In genomic region chr14:99821519-99822165, GRCh38 we compare ENCODE assay signal across 8 cellular contexts. TPM values are rescaled to one million over a fixed set of nuclear protein-coding genes. Genes with fewer than 3 reads are reported as not detected.
A peak's percentile ranks its signal among the peaks of the same experiment; 100 is the strongest.
DNase-seq lines count a peak whose midpoint lies in the region; ATAC-seq and TF ChIP-seq lines count a peak whose summit lies in the region.

No MANE protein-coding gene starts in this region.

- CTCF ChIA-PET in SK-N-SH (lab: Yijun Ruan, JAX): interaction anchor here (0.6 to 1.9 kb wide), 4 partner anchors 10 to 64 kb away, joined by 3 to 5 read pairs (median 3); no protein-coding TSS in a partner anchor

- no peaks in the 10 kb centered on the region; the same call in 1 of the 2 replicates for H3K79me2 ChIP-seq in SK-N-SH (ENCODE audit: insufficient read depth)

- no peak overlapping the region for H2BK15ac ChIP-seq in neuronal stem cell (ENCODE audit: low read length)

- no peak overlapping the region for H2BK120ac ChIP-seq in neuronal stem cell (ENCODE audit: low read depth, low read length)

- POLR2A ChIA-PET in SK-N-SH (lab: Yijun Ruan, JAX): no interaction called here

- 59% methylated on average over 7 of the region's 7 CpGs for WGBS in SK-N-SH (ENCODE audit: low lambda C conversion rate)
- WGBS in right lobe of liver (ENCODE audit: insufficient coverage, low coverage, low lambda C conversion rate, missing lambda C conversion rate): 49% methylated on average over 7 of the region's 7 CpGs
- WGBS in neuronal stem cell (ENCODE audit: extremely low coverage in 2 of 2, insufficient read length in 2 of 2, insufficient replicate concordance in 1 of 2), 2 donors: no CpG with 5 or more reads among the region's 7 CpGs

- H3K14ac ChIP-seq in neuronal stem cell (ENCODE audit: low read length): no peak overlapping the region

- H3K27ac ChIP-seq in BLaER1 (no peak overlapping the region), SK-N-SH (ENCODE audit: low read depth in 2 of 2, low read length in 1 of 2) (no peak overlapping the region), right lobe of liver (no peak overlapping the region), neuronal stem cell (replicated peaks; ENCODE audit: low read length) (no peak overlapping the region)

- H3K27me3 ChIP-seq in BLaER1 (peaks cover 47% of the 10 kb centered on the region), SK-N-SH (ENCODE audit: insufficient read depth) (no peaks in the 10 kb centered on the region), right lobe of liver (no peaks in the 10 kb centered on the region), neuronal stem cell (ENCODE audit: control insufficient read depth in 3 of 3, insufficient read depth in 3 of 3, low read depth in 1 of 3, low read length in 3 of 3) (no peaks in the 10 kb centered on the region)

- H2BK12ac ChIP-seq in neuronal stem cell (ENCODE audit: low read length): no peak overlapping the region

- no peak overlapping the region for H3K4ac ChIP-seq in neuronal stem cell (ENCODE audit: low read length)

- no peak overlapping the region for H2AFZ ChIP-seq in SK-N-SH (ENCODE audit: low read depth)
- H2AFZ ChIP-seq in neuronal stem cell (ENCODE audit: low read length): no peak overlapping the region

- no peak for TF ChIP-seq CTCF in SK-N-SH (IDR thresholded peaks at IDR 0.05)
- TF ChIP-seq CTCF in right lobe of liver (IDR thresholded peaks at IDR 0.05): no peak

- H2BK5ac ChIP-seq in neuronal stem cell (ENCODE audit: low read length): no peak overlapping the region

- TF ChIP-seq POLR2A in right lobe of liver (IDR thresholded peaks at IDR 0.05): no peak

- H4K20me1 ChIP-seq in BLaER1: peaks cover 8% of the 10 kb centered on the region; the same call in 1 of the 2 replicates
- peaks cover 51% of the 10 kb centered on the region for H4K20me1 ChIP-seq in SK-N-SH (ENCODE audit: insufficient read depth)

- peaks cover 9% of the 10 kb centered on the region for H3K79me1 ChIP-seq in neuronal stem cell (ENCODE audit: low read depth, low read length)

- H3K9ac ChIP-seq in BLaER1 (no peak overlapping the region), SK-N-SH (no peak overlapping the region), neuronal stem cell (ENCODE audit: low read depth, low read length, poor library complexity) (no peak overlapping the region)

- H3K4me3 ChIP-seq in BLaER1 (no peak overlapping the region), SK-N-SH (ENCODE audit: low read depth in 2 of 2, low read length in 1 of 2) (no peak overlapping the region), right lobe of liver (no peak overlapping the region), neuronal stem cell (ENCODE audit: low read length in 2 of 2) (no peak overlapping the region)

- no peak overlapping the region for H2AK5ac ChIP-seq in neuronal stem cell (ENCODE audit: low read depth, low read length)

- H4K91ac ChIP-seq in neuronal stem cell (ENCODE audit: low read depth, low read length, poor library complexity): no peak overlapping the region

- intact Hi-C loops in right lobe of liver (cut with DNase I): no loop called here

- no peaks in the 10 kb centered on the region for H3K9me2 ChIP-seq in SK-N-SH

- H3F3A ChIP-seq in SK-N-SH (replicated peaks; ENCODE audit: insufficient read depth): no peaks in the 10 kb centered on the region

- ATAC-seq in right lobe of liver (no peak), GM19463 (IDR thresholded peaks at IDR 0.05; ENCODE audit: unreplicated experiment) (no peak), HG03565 (IDR thresholded peaks at IDR 0.05; ENCODE audit: unreplicated experiment) (no peak)

- peak overlapping the region; percentile 39 for H3K4me2 ChIP-seq in BLaER1
- no peak overlapping the region for H3K4me2 ChIP-seq in SK-N-SH
- no peak overlapping the region for H3K4me2 ChIP-seq in neuronal stem cell (ENCODE audit: insufficient read depth, low read length, poor library complexity, severe bottlenecking)

- no peak overlapping the region for H4K8ac ChIP-seq in neuronal stem cell (ENCODE audit: low read depth, low read length)

- no peaks in the 10 kb centered on the region for H3K36me3 ChIP-seq in BLaER1
- H3K36me3 ChIP-seq in SK-N-SH (replicated peaks in 1 of 2; ENCODE audit: control insufficient read depth in 1 of 2, insufficient read depth in 2 of 2, low read length in 1 of 2): no peaks in the 10 kb centered on the region
- no peaks in the 10 kb centered on the region for H3K36me3 ChIP-seq in right lobe of liver
- H3K36me3 ChIP-seq in neuronal stem cell (replicated peaks in 1 of 2; ENCODE audit: control insufficient read depth in 2 of 2, insufficient read depth in 2 of 2, low read length in 2 of 2): no peaks in the 10 kb centered on the region

- DNase-seq in HuH-7 (ENCODE audit: low spot score): peak; percentile 30
- DNase-seq in SK-N-SH: peak; percentile 41
- DNase-seq in iris pigment epithelial cell (ENCODE audit: low read depth): peak; percentile 84
- DNase-seq in right lobe of liver: no peak
- DNase-seq in neuronal stem cell (ENCODE audit: low spot score): no peak

- H3K4me1 ChIP-seq in BLaER1: peaks cover 18% of the 10 kb centered on the region
- peaks cover 0 to 13% of the 10 kb centered on the region in 2 experiments; a peak in 1 of 4 replicates for H3K4me1 ChIP-seq in SK-N-SH (ENCODE audit: control insufficient read depth in 1 of 2, insufficient read depth in 2 of 2, low read depth in 1 of 2, low read length in 1 of 2)
- no peaks in the 10 kb centered on the region for H3K4me1 ChIP-seq in right lobe of liver
- H3K4me1 ChIP-seq in neuronal stem cell (ENCODE audit: control insufficient read depth in 2 of 2, insufficient read depth in 1 of 2, low read depth in 1 of 2, low read length in 2 of 2): peaks cover 5 to 6% of the 10 kb centered on the region in 2 donors

- no peak overlapping the region for H3K18ac ChIP-seq in neuronal stem cell (ENCODE audit: low read length)

- H3K9me3 ChIP-seq in BLaER1 (no peaks in the 10 kb centered on the region), SK-N-SH (no peaks in the 10 kb centered on the region), right lobe of liver (no peaks in the 10 kb centered on the region), neuronal stem cell (replicated peaks in 1 of 2; ENCODE audit: control insufficient read depth in 2 of 2, insufficient read depth in 1 of 2, low read depth in 1 of 2, low read length in 2 of 2) (no peaks in the 10 kb centered on the region)

- no peak overlapping the region for H3K23ac ChIP-seq in neuronal stem cell (ENCODE audit: low read depth, low read length, poor library complexity)

- no peak for TF ChIP-seq RAD21 in SK-N-SH (IDR thresholded peaks at IDR 0.05; ENCODE audit: low read length)

- TF ChIP-seq EP300 in SK-N-SH (IDR thresholded peaks at IDR 0.05; ENCODE audit: borderline replicate concordance in 1 of 2, low read depth in 1 of 2, low read length in 1 of 2): peak in 1 of 2 experiments; percentile 66; a peak in 1 of 4 replicates

TF ChIP-seq in SK-N-SH, 30 proteins besides CTCF, POLR2A, EP300 and RAD21 (continues in another document):
- TF ChIP-seq TAF1 (IDR thresholded peaks at IDR 0.05; ENCODE audit: borderline replicate concordance, low read depth, low read length) (no peak), MXI1 (IDR thresholded peaks at IDR 0.05; ENCODE audit: low read depth, low read length) (0 out of 2 replicates have a peak, but pooled peaks have one; percentile 50), GATA2 (CRISPR knock-in tag; IDR thresholded peaks at IDR 0.05) (peak; percentile 56; the same call in 1 of the 2 replicates), EZH2phosphoT487 (IDR thresholded peaks at IDR 0.05; ENCODE audit: borderline replicate concordance, low read depth) (no peak), SMC3 (IDR thresholded peaks at IDR 0.05; ENCODE audit: low read depth, low read length) (no peak), ZBTB33 (IDR thresholded peaks at IDR 0.05; ENCODE audit: borderline replicate concordance, low read depth) (peak; percentile 86; the same call in 1 of the 2 replicates), MEF2A (IDR thresholded peaks at IDR 0.05; ENCODE audit: borderline replicate concordance, low read depth) (no peak), MAX (IDR thresholded peaks at IDR 0.05; ENCODE audit: low read depth) (peak; percentile 98), RCOR1 (IDR thresholded peaks at IDR 0.05; ENCODE audit: low read length) (peak; percentile 60; the same call in 1 of the 2 replicates)
- TF ChIP-seq, protein P1, sequence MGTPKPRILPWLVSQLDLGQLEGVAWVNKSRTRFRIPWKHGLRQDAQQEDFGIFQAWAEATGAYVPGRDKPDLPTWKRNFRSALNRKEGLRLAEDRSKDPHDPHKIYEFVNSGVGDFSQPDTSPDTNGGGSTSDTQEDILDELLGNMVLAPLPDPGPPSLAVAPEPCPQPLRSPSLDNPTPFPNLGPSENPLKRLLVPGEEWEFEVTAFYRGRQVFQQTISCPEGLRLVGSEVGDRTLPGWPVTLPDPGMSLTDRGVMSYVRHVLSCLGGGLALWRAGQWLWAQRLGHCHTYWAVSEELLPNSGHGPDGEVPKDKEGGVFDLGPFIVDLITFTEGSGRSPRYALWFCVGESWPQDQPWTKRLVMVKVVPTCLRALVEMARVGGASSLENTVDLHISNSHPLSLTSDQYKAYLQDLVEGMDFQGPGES (IDR thresholded peaks at IDR 0.05; ENCODE audit: low read depth, low read length): no peak

RNA-seq across cellular contexts. Expression of gene EML1, which starts 28.4 kb away (rescaled TPM):
- 4.4 and 6.3 TPM in 2 replicates for polyA plus RNA-seq in SK-N-SH (2012; rRNA removed)
- 5.2 and 5.8 TPM in 2 replicates for polyA plus RNA-seq in SK-N-SH (2012; cell fraction: cytosol; rRNA removed)
- 5.8 and 7.2 TPM in 2 replicates for polyA plus RNA-seq in SK-N-SH (2012; cell fraction: nucleus; rRNA removed)
- 1 to 10 TPM; 3.3 to 6.8 (median 4.5) TPM for total RNA-seq in right lobe of liver
- polyA plus RNA-seq in neuronal stem cell (2013, experiment 1 of 2): 17.5 TPM
- polyA plus RNA-seq in neuronal stem cell (2013, experiment 2 of 2): 17.5 TPM

Comparison
In these comparisons a context has a peak if more than half of its experiments do, and no peak if none do; other contexts are left out.
1. DNase-seq: peak in HuH-7 (single experiment), SK-N-SH (single experiment) and iris pigment epithelial cell (single experiment); none in right lobe of liver (0 of 3) and neuronal stem cell (single experiment).